33 cellular contexts compared by ENCODE assay signal in the genomic region with DNA sequence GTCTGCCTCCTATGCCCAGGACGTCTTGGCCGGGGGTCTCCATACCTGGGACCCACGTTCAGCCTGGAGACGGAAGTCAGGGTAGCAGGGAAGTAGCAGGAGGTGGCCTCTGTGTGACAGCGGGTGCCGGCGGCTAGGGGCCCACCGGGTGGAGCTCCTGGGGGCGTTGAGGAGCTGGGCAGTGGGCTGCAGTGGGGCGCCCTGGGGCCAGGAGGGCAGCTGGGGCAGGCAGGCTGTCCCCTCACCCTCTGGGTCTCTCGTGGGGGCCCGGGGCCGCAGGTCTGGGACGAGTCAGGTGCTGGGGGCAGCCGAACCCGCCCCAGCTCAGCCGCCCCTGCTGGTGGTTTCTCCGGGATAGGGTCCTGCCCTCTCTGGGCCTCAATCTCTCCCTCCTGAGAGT.
"Had no signal": no experiment of that assay in that cellular context is flagged by ENCODE, and none has a peak within 500 bp of the region (broad histone marks: within the 10 kb centered on the region; RNA-seq: fewer than 3 reads in every experiment).

No MANE protein-coding gene starts in this region.

- H3K27ac ChIP-seq: brain microvascular endothelial cell, esophagus muscularis mucosa, gastroesophageal sphincter had no signal

- H3K36me3 ChIP-seq: brain microvascular endothelial cell, esophagus muscularis mucosa, gastroesophageal sphincter, WERI-Rb-1 had no signal

- H3K4me1 ChIP-seq: esophagus muscularis mucosa, gastroesophageal sphincter had no signal

- H3K4me1 Mint-ChIP-seq: activated B cell treated with CpG ODN at 0.5 μM for 24 hours; activated T-helper 17 cell treated with anti-CD3 and anti-CD28 coated beads, Interleukin-2, amount 50 U/mL, for 72 hours had no signal

- H3K4me3 ChIP-seq: esophagus muscularis mucosa, gastroesophageal sphincter had no signal

- H3K27ac Mint-ChIP-seq: activated B cell treated with CpG ODN at 0.5 μM for 24 hours; activated CD8-positive, alpha-beta T cell treated with anti-CD3 and anti-CD28 coated beads for 36 hours; activated naive CD8-positive, alpha-beta T cell; activated T-helper 17 cell treated with anti-CD3 and anti-CD28 coated beads, Interleukin-2, amount 50 U/mL, for 72 hours; effector memory CD8-positive, alpha-beta T cell; T-helper 17 cell; T-helper 2 cell treated with Interferon-gamma antibody and Interleukin-4, amounts not matched to agents 5 μg/mL and 100 μg/mL, for 36 hours had no signal

- H3K27me3 Mint-ChIP-seq: activated CD8-positive, alpha-beta T cell treated with anti-CD3 and anti-CD28 coated beads for 36 hours; activated naive CD8-positive, alpha-beta T cell; activated T-helper 17 cell treated with anti-CD3 and anti-CD28 coated beads, Interleukin-2, amount 50 U/mL, for 72 hours; central memory CD8-positive, alpha-beta T cell; effector memory CD8-positive, alpha-beta T cell; T-helper 17 cell had no signal

- DNase-seq: activated B cell treated with CpG ODN at 0.5 μM for 24 hours; activated CD4-positive, alpha-beta T cell treated with anti-CD3 and anti-CD28 coated beads for 48 hours; activated CD4-positive, alpha-beta T cell treated with anti-CD3 and anti-CD28 coated beads, Interleukin-2, amount 50 U/mL, for 1 hour; activated CD4-positive, alpha-beta T cell treated with anti-CD3 and anti-CD28 coated beads, Interleukin-2, amount 50 U/mL, for 48 hours; activated CD8-positive, alpha-beta memory T cell treated with anti-CD3 and anti-CD28 coated beads for 24 hours; activated CD8-positive, alpha-beta T cell treated with anti-CD3 and anti-CD28 coated beads for 36 hours; activated effector memory CD4-positive, alpha-beta T cell treated with Interleukin-2 at 50 U/mL for 16 hours; activated gamma-delta T cell treated with Interleukin-2 at 50 U/mL for 16 hours; activated naive CD4-positive, alpha-beta T cell treated with anti-CD3 and anti-CD28 coated beads, Interleukin-2, amount 50 U/mL, for 16 hours; activated naive CD4-positive, alpha-beta T cell treated with Interleukin-2 at 50 U/mL for 16 hours; activated T-cell treated with anti-CD3 and anti-CD28 coated beads, Interleukin-2, amount 50 U/mL, for 4 hours; amniotic stem cell; anterior cingulate cortex; brain microvascular endothelial cell; cortex of kidney; dermis blood vessel endothelial cell; effector CD4-positive, alpha-beta T cell; effector memory CD8-positive, alpha-beta T cell; erythroblast; foreskin melanocyte; T-helper 1 cell; T-helper 17 cell; T1000; WERI-Rb-1 had no signal

- FAIRE-seq: astrocyte, bronchial epithelial cell had no signal

- H3K27me3 ChIP-seq: brain microvascular endothelial cell had no signal

- H3K9me3 Mint-ChIP-seq: activated T-cell treated with anti-CD3 and anti-CD28 coated beads, Interleukin-2, amount 50 U/mL, for 4 hours; activated T-helper 17 cell treated with anti-CD3 and anti-CD28 coated beads, Interleukin-2, amount 50 U/mL, for 72 hours; central memory CD8-positive, alpha-beta T cell; effector memory CD8-positive, alpha-beta T cell had no signal

- ATAC-seq: activated CD4-positive, CD25-positive, alpha-beta regulatory T cell treated with anti-CD3 and anti-CD28 coated beads, Interleukin-2, amount 50 U/mL, for 24 hours; activated CD8-positive, alpha-beta T cell treated with anti-CD3 and anti-CD28 coated beads for 36 hours; activated T-cell treated with anti-CD3 and anti-CD28 coated beads, Interleukin-2, amount 50 U/mL, for 4 hours; activated T-helper 17 cell treated with anti-CD3 and anti-CD28 coated beads, Interleukin-2, amount 50 U/mL, for 72 hours; effector memory CD8-positive, alpha-beta T cell; gastroesophageal sphincter; T-helper 17 cell had no signal

- H3K4me3 Mint-ChIP-seq: activated B cell treated with CpG ODN at 0.5 μM for 24 hours; activated CD8-positive, alpha-beta T cell treated with anti-CD3 and anti-CD28 coated beads for 36 hours; activated naive CD8-positive, alpha-beta T cell; activated T-cell treated with anti-CD3 and anti-CD28 coated beads, Interleukin-2, amount 50 U/mL, for 4 hours; activated T-helper 17 cell treated with anti-CD3 and anti-CD28 coated beads, Interleukin-2, amount 50 U/mL, for 72 hours; central memory CD8-positive, alpha-beta T cell; effector memory CD8-positive, alpha-beta T cell; T-helper 17 cell; T-helper 2 cell treated with Interferon-gamma antibody and Interleukin-4, amounts not matched to agents 5 μg/mL and 100 μg/mL, for 36 hours had no signal
